ENCODE assay signal across 1 cellular context in genomic region chr6:25652007-25652515, GRCh38.
TF ChIP-seq lines count a peak whose summit lies in the region.

SCGN (plus strand) TSS chr6:25652215; CDS start chr6:25652404, 189 bp downstream.

TF ChIP-seq in H1, 55 proteins besides CTCF, POLR2A, EP300 and RAD21 (continued from another document):
- TF ChIP-seq FOSL1 (IDR thresholded peaks at IDR 0.05; ENCODE audit: insufficient read depth, low read depth, low read length) (no peak), RBBP5 (IDR thresholded peaks at IDR 0.05; ENCODE audit: borderline replicate concordance, low read depth, low read length) (no peak), CTBP2 (IDR thresholded peaks at IDR 0.05; ENCODE audit: borderline replicate concordance, insufficient read depth, insufficient read length, low read length) (peak; percentile 82), E2F6 (IDR thresholded peaks at IDR 0.05) (no peak)
